In the genomic region with DNA sequence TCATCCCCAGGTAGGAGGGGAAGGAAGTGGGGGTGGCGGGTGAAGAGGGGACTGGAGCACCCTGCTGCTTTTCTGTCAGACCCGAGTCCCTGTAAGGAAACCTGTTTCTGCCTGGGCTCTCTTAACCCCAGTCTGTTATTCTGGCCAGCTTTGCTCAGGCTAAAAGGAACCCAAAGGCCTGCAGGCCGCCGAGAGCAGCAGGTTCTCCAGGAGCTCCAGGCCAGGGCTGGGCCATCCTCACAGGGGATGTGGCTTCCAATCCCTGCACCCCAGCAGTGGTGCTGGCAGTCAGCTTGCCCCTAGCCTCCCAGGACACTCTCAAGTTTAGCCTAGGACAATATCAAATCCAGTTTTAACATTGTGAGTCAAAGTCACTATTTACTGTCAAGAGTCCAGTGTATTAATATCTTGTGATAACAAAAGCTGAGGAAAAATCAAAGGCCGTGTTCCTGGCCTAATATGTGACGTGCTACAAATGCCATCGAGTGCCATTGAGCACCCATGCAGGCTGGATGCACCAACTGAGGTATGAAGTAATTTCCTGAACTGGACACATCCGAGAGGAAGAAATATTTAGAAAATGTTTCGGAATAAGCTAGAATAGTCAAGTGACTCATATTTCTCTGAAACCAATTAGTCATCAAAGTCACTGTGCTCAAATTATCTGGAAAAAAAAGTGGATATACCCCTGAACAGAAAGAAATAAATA, we compare ENCODE assay signal across 9 cellular contexts. TPM values are rescaled to one million over a fixed set of nuclear protein-coding genes. Genes with fewer than 3 reads are reported as not detected.
DNase-seq lines count a peak whose midpoint lies in the region; ATAC-seq and TF ChIP-seq lines count a peak whose summit lies in the region.
"Had no signal": no experiment of that assay in that cellular context is flagged by ENCODE, and none has a peak within 500 bp of the region (broad histone marks: within the 10 kb centered on the region; RNA-seq: fewer than 3 reads in every experiment).

No MANE protein-coding gene starts in this region.

- H3K4me1 Mint-ChIP-seq in CD8-positive, alpha-beta memory T cell = no peaks in the 10 kb centered on the region

- ATAC-seq in Right ventricle myocardium inferior = peak; percentile 45
- ATAC-seq in lower lobe of right lung = peak in 1 of 2 donors; percentile 70

- H3K36me3 Mint-ChIP-seq in CD8-positive, alpha-beta memory T cell = peaks cover 0 to under 1% (median 0%) of the 10 kb centered on the region in 3 donors

- POLR2A ChIA-PET in CD8-positive, alpha-beta memory T cell (lab: Charles Lee) = no interaction called here

- peaks cover 0 to 5% of the 10 kb centered on the region in 2 donors for H3K27me3 Mint-ChIP-seq in CD8-positive, alpha-beta memory T cell

- H3K4me3 Mint-ChIP-seq in CD8-positive, alpha-beta memory T cell = no peak overlapping the region

- intact Hi-C loops in Right ventricle myocardium inferior (cut with DNase I) (no loop called here), cardiac septum (cut with DNase I) (loop anchor here (5.0 kb wide), 1 partner anchor 94 kb away; no protein-coding TSS in a partner anchor), lower lobe of right lung (cut with DNase I) (no loop called here)

- H3K9me3 Mint-ChIP-seq in CD8-positive, alpha-beta memory T cell = no peaks in the 10 kb centered on the region

- peaks cover 31% of the 10 kb centered on the region for H3K4me1 ChIP-seq in lower lobe of right lung
- H3K4me1 ChIP-seq in CD8-positive, alpha-beta memory T cell (ENCODE audit: insufficient read depth, low read length) = no peaks in the 10 kb centered on the region

- peak; percentile 69 for DNase-seq in Right ventricle myocardium inferior (ENCODE audit: missing footprints)
- no peak for DNase-seq in cardiac septum (ENCODE audit: low spot score)
- no peak for DNase-seq in coronary artery (ENCODE audit: low spot score)
- DNase-seq in lower lobe of right lung = no peak
- DNase-seq in stimulated activated CD4-positive, alpha-beta T cell treated with anti-CD3 and anti-CD28 coated beads, Interleukin-1b, Interleukin-23, amount 100 ng/mL, for 48 hours = no peak
- no peak for DNase-seq in DMS79 treated with DMSO at 0.1 percent for 48 hours (lab: John Stamatoyannopoulos, UW)
- no peak for DNase-seq in CD8-positive, alpha-beta memory T cell
- DNase-seq in NCI-H2196 (lab: John Stamatoyannopoulos, UW; ENCODE audit: unreplicated experiment) = no peak

- no peaks in the 10 kb centered on the region for H3K27me3 ChIP-seq in lower lobe of right lung (ENCODE audit: low read depth)
- H3K27me3 ChIP-seq in CD8-positive, alpha-beta memory T cell (ENCODE audit: insufficient read depth, low read length, poor library complexity, severe bottlenecking) = no peaks in the 10 kb centered on the region

- peak overlapping the region; percentile 39 to 86 for H3K27ac ChIP-seq in coronary artery
- peak overlapping the region; percentile 57 for H3K27ac ChIP-seq in lower lobe of right lung
- H3K27ac ChIP-seq in CD8-positive, alpha-beta memory T cell (ENCODE audit: low read depth, low read length) = no peak overlapping the region
- H3K27ac ChIP-seq: 22Rv1 had no signal

- no peak overlapping the region for H3K27ac Mint-ChIP-seq in CD8-positive, alpha-beta memory T cell

- CTCF ChIA-PET in CD8-positive, alpha-beta memory T cell (lab: Charles Lee) = no interaction called here

- H3K4me3 ChIP-seq in coronary artery = peak overlapping the region; percentile 1
- H3K4me3 ChIP-seq in lower lobe of right lung = no peak overlapping the region
- H3K4me3 ChIP-seq in CD8-positive, alpha-beta memory T cell (ENCODE audit: low read length) = no peak overlapping the region

- no peak for TF ChIP-seq CTCF in coronary artery (IDR thresholded peaks at IDR 0.05)
- no peak for TF ChIP-seq CTCF in lower lobe of right lung (IDR thresholded peaks at IDR 0.05)

- H3K36me3 ChIP-seq in lower lobe of right lung = no peaks in the 10 kb centered on the region
- H3K36me3 ChIP-seq in CD8-positive, alpha-beta memory T cell (ENCODE audit: insufficient read depth, low read length) = no peaks in the 10 kb centered on the region

- no peaks in the 10 kb centered on the region for H3K9me3 ChIP-seq in lower lobe of right lung
- H3K9me3 ChIP-seq in CD8-positive, alpha-beta memory T cell (ENCODE audit: low read length) = no peaks in the 10 kb centered on the region

RNA-seq across cellular contexts. Expression of gene PKD1L1, which starts 7.0 kb away (rescaled TPM):
- total RNA-seq in Right ventricle myocardium inferior = 1.3 TPM
- total RNA-seq in cardiac septum = 2.5 TPM
- 0.59 TPM for total RNA-seq in lower lobe of right lung
- total RNA-seq in CD8-positive, alpha-beta memory T cell = under 1 TPM; 0.18 TPM
- polyA plus RNA-seq in CD8-positive, alpha-beta memory T cell = 0.02 TPM

RNA-seq across cellular contexts. Expression of gene HUS1, which starts 38.1 kb away (rescaled TPM):
- total RNA-seq in Right ventricle myocardium inferior = 29.6 TPM
- total RNA-seq in cardiac septum = 24.1 TPM
- total RNA-seq in lower lobe of right lung = 39.2 TPM
- 10 to 100 TPM; 64.9 to 65.0 TPM for total RNA-seq in CD8-positive, alpha-beta memory T cell
- 35.0 TPM for polyA plus RNA-seq in CD8-positive, alpha-beta memory T cell
